ENCODE assay signal across 8 cellular contexts in genomic region chr12:108856428-108857157, GRCh38. TPM values are rescaled to one million over a fixed set of nuclear protein-coding genes. Genes with fewer than 3 reads are reported as not detected.
DNase-seq lines count a peak whose midpoint lies in the region; ATAC-seq and TF ChIP-seq lines count a peak whose summit lies in the region.

No MANE protein-coding gene starts in this region.

- peak overlapping the region; percentile 85 to 98 for H3K4me3 ChIP-seq in foreskin fibroblast (ENCODE audit: low read depth in 1 of 2, low read length in 2 of 2)
- peak overlapping the region; percentile 88 for H3K4me3 ChIP-seq in osteoblast (ENCODE audit: insufficient read depth, low read length)
- peak overlapping the region; percentile 66 to 85 (median 77) for H3K4me3 ChIP-seq in upper lobe of left lung

- TF ChIP-seq EP300 in upper lobe of left lung (IDR thresholded peaks at IDR 0.05) = peak in 2 of 4 donors; percentile 35 to 79

- H3K4me1 ChIP-seq in osteoblast (ENCODE audit: insufficient read depth, low read length) (peaks cover 54% of the 10 kb centered on the region), upper lobe of left lung (peaks cover 51 to 66% (median 62%) of the 10 kb centered on the region in 4 donors)

- H3K79me2 ChIP-seq in osteoblast (ENCODE audit: insufficient read depth, low read length) = peaks cover 55% of the 10 kb centered on the region

- H3K27ac ChIP-seq in osteoblast (ENCODE audit: low read depth, low read length) (peak overlapping the region; percentile 100), upper lobe of left lung (peak overlapping the region; percentile 93 to 98 (median 95))

- H3K27me3 ChIP-seq in osteoblast (ENCODE audit: insufficient read depth, low read length) (no peaks in the 10 kb centered on the region), upper lobe of left lung (no peaks in the 10 kb centered on the region)

- ATAC-seq in GM18505 (IDR thresholded peaks at IDR 0.05; ENCODE audit: unreplicated experiment) = peak; percentile 23
- peak; percentile 21 for ATAC-seq in HG02759 (IDR thresholded peaks at IDR 0.05; ENCODE audit: unreplicated experiment)
- ATAC-seq in upper lobe of left lung (ENCODE audit: low FRiP score in 2 of 2) = peak; percentile 42 to 80

- 3 to 4% methylated on average over 11 to 19 of the region's 24 CpGs for WGBS in upper lobe of left lung, 2 donors

- no peaks in the 10 kb centered on the region for H3K9me3 ChIP-seq in osteoblast (ENCODE audit: low read depth, low read length)
- H3K9me3 ChIP-seq in upper lobe of left lung = no peaks in the 10 kb centered on the region

- H3K36me3 ChIP-seq in osteoblast (ENCODE audit: insufficient read depth, low read length) (peaks cover 28% of the 10 kb centered on the region), upper lobe of left lung (peaks cover 0 to 4% (median 2%) of the 10 kb centered on the region in 4 donors)

- DNase-seq in activated T-helper 9 cell treated with anti-CD3 and anti-CD28 coated beads, Interleukin-2, amount 50 U/mL, for 16 hours (ENCODE audit: low read depth) = peak; percentile 52
- peak; percentile 74 to 84 for DNase-seq in foreskin fibroblast
- DNase-seq in osteoblast (ENCODE audit: insufficient read length, low spot score, missing footprints) = peak; percentile 74
- peak; percentile 66 to 84 for DNase-seq in upper lobe of left lung
- no peak for DNase-seq in NCI-H1092 treated with DMSO at 0.1 percent for 48 hours (lab: John Stamatoyannopoulos, UW)

- TF ChIP-seq CTCF in foreskin fibroblast (IDR thresholded peaks at IDR 0.05; ENCODE audit: low read depth, low read length) (no peak), osteoblast (IDR thresholded peaks at IDR 0.05; ENCODE audit: extremely low read depth, low read depth, low read length) (no peak), upper lobe of left lung (IDR thresholded peaks at IDR 0.05) (peak in 1 of 6 experiments; percentile 6)

- TF ChIP-seq POLR2A in GM18505 (IDR thresholded peaks at IDR 0.05; ENCODE audit: borderline replicate concordance, extremely low read depth, insufficient read depth, insufficient read length) (peak; percentile 54), upper lobe of left lung (IDR thresholded peaks at IDR 0.05) (peak in 3 of 4 donors; percentile 34 to 89 (median 71))

- H3K4me2 ChIP-seq in osteoblast (ENCODE audit: insufficient read depth, low read length) = peak overlapping the region; percentile 96

- H4K20me1 ChIP-seq in osteoblast (ENCODE audit: insufficient read depth, low read length) = no peaks in the 10 kb centered on the region

- H2AFZ ChIP-seq in osteoblast (ENCODE audit: low read length) = no peak overlapping the region

TF ChIP-seq in PFSK-1, 5 proteins besides CTCF, POLR2A, EP300 and RAD21:
- TF ChIP-seq SIN3A (IDR thresholded peaks at IDR 0.05; ENCODE audit: borderline replicate concordance, insufficient read depth, low read length) (peak; percentile 12; the same call in 1 of the 2 replicates), POLR2AphosphoS5 (IDR thresholded peaks at IDR 0.05; ENCODE audit: low read depth, low read length) (no peak), REST (IDR thresholded peaks at IDR 0.05; ENCODE audit: insufficient read depth in 1 of 2, low read depth in 2 of 2, low read length in 2 of 2) (no peak), FOXP2 (optimal IDR thresholded peaks at IDR 0.05; ENCODE audit: borderline replicate concordance, extremely low read depth, extremely low read length, insufficient read depth) (no peak), TAF1 (IDR thresholded peaks at IDR 0.05; ENCODE audit: borderline replicate concordance, insufficient read depth, low read length) (no peak)
TF ChIP-seq in PFSK-1: peak in this region for 1.

RNA-seq across cellular contexts. Expression of gene SSH1, which starts 0.8 kb away (rescaled TPM):
- polyA plus RNA-seq in PFSK-1 (2012; ENCODE audit: insufficient read length, low read depth) = 14.7 TPM
- 31.8 and 34.2 TPM in 2 replicates for total RNA-seq in osteoblast
- 10 to 100 TPM; 23.9 to 66.0 (median 43.8) TPM for total RNA-seq in upper lobe of left lung

RNA-seq across cellular contexts. Expression of gene DAO, which starts 23.3 kb away (rescaled TPM):
- polyA plus RNA-seq in PFSK-1 (2012; ENCODE audit: insufficient read length, low read depth) = not detected
- total RNA-seq in osteoblast (not detected in 2 replicates), upper lobe of left lung (not detected)
